Comparison of ENCODE assay signal across 17 cellular contexts in genomic region chr10:130022501-130023299, GRCh38. TPM values are rescaled to one million over a fixed set of nuclear protein-coding genes. Genes with fewer than 3 reads are reported as not detected.
DNase-seq lines count a peak whose midpoint lies in the region; ATAC-seq and TF ChIP-seq lines count a peak whose summit lies in the region.
"Had no signal": no experiment of that assay in that cellular context is flagged by ENCODE, and none has a peak within 500 bp of the region (broad histone marks: within the 10 kb centered on the region; RNA-seq: fewer than 3 reads in every experiment).

No MANE protein-coding gene starts in this region.

- 89% methylated on average over 28 of the region's 28 CpGs for WGBS in prostate gland

- H3K36me3 ChIP-seq in prostate gland: no peaks in the 10 kb centered on the region
- H3K36me3 ChIP-seq: ascending aorta, SJSA1, thyroid gland had no signal

- no peak overlapping the region for H3K27ac ChIP-seq in prostate gland
- H3K27ac ChIP-seq: 22Rv1, ascending aorta, epithelial cell of prostate, SJSA1, thyroid gland had no signal

- no peak for TF ChIP-seq CTCF in prostate gland (IDR thresholded peaks at IDR 0.05)

- no peaks in the 10 kb centered on the region for H3K9me3 ChIP-seq in prostate gland
- H3K9me3 ChIP-seq: ascending aorta, mucosa of descending colon, SJSA1, thyroid gland had no signal

- no peak for ATAC-seq in GM19035 (IDR thresholded peaks at IDR 0.05; ENCODE audit: unreplicated experiment)
- ATAC-seq: mucosa of descending colon had no signal

- TF ChIP-seq POLR2A in prostate gland (IDR thresholded peaks at IDR 0.05): no peak

- no peaks in the 10 kb centered on the region for H3K27me3 ChIP-seq in prostate gland (replicated peaks; ENCODE audit: insufficient read depth)
- H3K27me3 ChIP-seq: ascending aorta, SJSA1, thyroid gland had no signal

- intact Hi-C loops in prostate gland (cut with DNase I): no loop called here

- no peaks in the 10 kb centered on the region for H3K4me1 ChIP-seq in prostate gland (replicated peaks)
- H3K4me1 ChIP-seq: ascending aorta, SJSA1, thyroid gland had no signal

- peak; percentile 44 for DNase-seq in DMS 273 (lab: John Stamatoyannopoulos, UW; ENCODE audit: unreplicated experiment)
- DNase-seq in DMS 273 treated with DMSO at 0.1 percent for 48 hours (lab: John Stamatoyannopoulos, UW): no peak
- DNase-seq in RPMI7951 (ENCODE audit: low read depth): peak; percentile 97
- peak; percentile 44 for DNase-seq in fibroblast of the conjunctiva (ENCODE audit: low read depth)
- peak; percentile 94 for DNase-seq in stromal cell of bone marrow (ENCODE audit: low read depth)
- no peak for DNase-seq in prostate gland (ENCODE audit: low spot score)
- DNase-seq in NCI-H1092 (lab: John Stamatoyannopoulos, UW): no peak
- DNase-seq: activated T-cell treated with anti-CD3 and anti-CD28 coated beads, Interleukin-2, amount 50 U/mL, for 24 hours; DND-41; mucosa of descending colon; retina; thyroid gland had no signal

- no peak overlapping the region for H3K4me3 ChIP-seq in prostate gland
- H3K4me3 ChIP-seq: ascending aorta, mucosa of descending colon, SJSA1, thyroid gland had no signal

RNA-seq across cellular contexts. Expression of gene EBF3, which starts 58.6 kb away (rescaled TPM):
- total RNA-seq in RPMI7951 (2014; rRNA removed; shearing (Covaris generic)): 2.5 and 3.0 TPM in 2 replicates
- total RNA-seq in prostate gland: 1 to 10 TPM; 1.5 to 7.8 TPM
- total RNA-seq: SJSA1 had no signal

Comparison
In these comparisons a context has a peak if more than half of its experiments do, and no peak if none do; other contexts are left out.
1. DNase-seq: peak in DMS 273 (single experiment), RPMI7951 (single experiment), fibroblast of the conjunctiva (single experiment) and stromal cell of bone marrow (single experiment); none in DMS 273 treated with DMSO at 0.1 percent for 48 hours (single experiment), prostate gland (single experiment) and NCI-H1092 (single experiment).